Comparison of ENCODE assay signal across 8 cellular contexts in the genomic region with DNA sequence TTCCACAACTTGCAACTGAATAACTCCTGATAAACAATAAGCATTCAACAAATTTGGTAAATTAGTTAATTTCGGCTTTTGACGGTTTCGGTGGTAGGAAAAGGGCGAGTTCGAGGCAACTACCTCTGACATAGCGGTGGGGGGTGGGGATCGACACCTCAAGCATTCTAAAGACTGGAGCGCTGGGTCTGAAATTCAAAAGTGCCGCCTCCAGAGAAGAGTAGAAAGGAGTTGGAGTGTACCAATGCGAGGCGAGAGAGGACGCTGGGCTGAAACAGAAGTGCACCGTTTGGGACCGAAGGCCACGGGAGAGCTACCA. TPM values are rescaled to one million over a fixed set of nuclear protein-coding genes. Genes with fewer than 3 reads are reported as not detected.
A peak's percentile ranks its signal among the peaks of the same experiment; 100 is the strongest.
DNase-seq lines count a peak whose midpoint lies in the region; ATAC-seq and TF ChIP-seq lines count a peak whose summit lies in the region.

No MANE protein-coding gene starts in this region.

- TF ChIP-seq CTCF in PC-9 (conservative IDR thresholded peaks at IDR 0.05) (no peak), endothelial cell (IDR thresholded peaks at IDR 0.05; ENCODE audit: unreplicated experiment) (no peak), neutrophil (IDR thresholded peaks at IDR 0.05) (no peak)

- H3K27me3 ChIP-seq in PC-9 (ENCODE audit: insufficient read depth, low read depth) (no peaks in the 10 kb centered on the region), neutrophil (no peaks in the 10 kb centered on the region)

- H4K20me1 ChIP-seq in PC-9 (ENCODE audit: insufficient read depth), result no peaks in the 10 kb centered on the region

- H3K27ac ChIP-seq in PC-9 (0 out of 2 replicates have a peak overlapping the region, but pooled peaks have one; percentile 49), neutrophil (peak overlapping the region; percentile 93)

- no peak overlapping the region for H2AFZ ChIP-seq in PC-9

- DNase-seq in NCI-H1694 treated with DMSO at 0.1 percent for 48 hours (lab: John Stamatoyannopoulos, UW) (peak; percentile 53), NCI-H1694 (lab: John Stamatoyannopoulos, UW) (no peak), PC-9 (no peak), endothelial cell (ENCODE audit: low spot score) (no peak), foreskin melanocyte (no peak), NCI-H187 treated with DMSO at 0.1 percent for 48 hours (lab: John Stamatoyannopoulos, UW) (no peak)

- BruUV-seq in PC-9 (replicated peaks; lab: Mats Ljungman, UMichigan), result no TSS peak

- H3K9me3 ChIP-seq in PC-9 (ENCODE audit: insufficient read depth, low read depth), result no peaks in the 10 kb centered on the region
- H3K9me3 ChIP-seq in neutrophil, result no peaks in the 10 kb centered on the region

- no peaks in the 10 kb centered on the region for H3F3A ChIP-seq in PC-9 (ENCODE audit: insufficient read depth, low read depth)

- peak overlapping the region; percentile 100 for H3K27ac Mint-ChIP-seq in endothelial cell (ENCODE audit: unreplicated experiment)

- ATAC-seq in HG02678 (IDR thresholded peaks at IDR 0.05; ENCODE audit: unreplicated experiment), result peak; percentile 20

- H3K27me3 Mint-ChIP-seq in endothelial cell (ENCODE audit: unreplicated experiment), result peaks cover 2% of the 10 kb centered on the region

- H3K79me2 ChIP-seq in PC-9 (ENCODE audit: low read depth), result peaks cover 37% of the 10 kb centered on the region

- peaks cover 4% of the 10 kb centered on the region for H3K36me3 Mint-ChIP-seq in endothelial cell (ENCODE audit: low read depth, unreplicated experiment)

- CTCF ChIA-PET in PC-9 (lab: Charles Lee), result interaction anchor here (0.6 kb wide), 1 partner anchor 13 kb away, joined by 3 read pairs; no protein-coding TSS in a partner anchor

- POLR2A ChIA-PET in PC-9 (lab: Charles Lee; ENCODE audit: unreplicated experiment), result interaction anchor here (0.7 kb wide), 1 partner anchor 197 kb away, joined by 4 read pairs; a partner anchor contains a TSS

- H3K4me1 ChIP-seq in PC-9 (replicated peaks; ENCODE audit: insufficient read depth), result no peaks in the 10 kb centered on the region
- peaks cover 7 to 23% of the 10 kb centered on the region in 2 experiments for H3K4me1 ChIP-seq in neutrophil (ENCODE audit: control insufficient read depth in 1 of 2, insufficient read depth in 1 of 2, low read depth in 1 of 2, low read length in 1 of 2)

- no peaks in the 10 kb centered on the region for H3K9me2 ChIP-seq in PC-9 (ENCODE audit: insufficient read depth)

- H3K36me3 ChIP-seq in PC-9 (ENCODE audit: low read depth) (no peaks in the 10 kb centered on the region), neutrophil (no peaks in the 10 kb centered on the region)

- peak overlapping the region; percentile 75 for H3K4me2 ChIP-seq in PC-9

- H3K4me3 ChIP-seq in PC-9 (peak overlapping the region; percentile 58), neutrophil (ENCODE audit: low read depth in 1 of 2, low read length in 1 of 2) (peak overlapping the region; percentile 78 to 88)

- peaks cover 7% of the 10 kb centered on the region for H3K4me1 Mint-ChIP-seq in endothelial cell (ENCODE audit: unreplicated experiment)

- no peaks in the 10 kb centered on the region for H3K9me3 Mint-ChIP-seq in endothelial cell (ENCODE audit: unreplicated experiment)

- H3K4me3 Mint-ChIP-seq in endothelial cell (ENCODE audit: unreplicated experiment), result peak overlapping the region; percentile 97

- intact Hi-C loops in PC-9 (cut with micrococcal nuclease; ENCODE audit: unreplicated experiment), result loop anchor here (2.0 to 5.0 kb wide), 2 partner anchors 19 to 139 kb away; a partner anchor contains a TSS

RNA-seq across cellular contexts. Expression of a gene that starts 0.7 kb away (rescaled TPM):
- total RNA-seq in PC-9 (2021) (114 and 162 TPM in 2 replicates), endothelial cell (ENCODE audit: unreplicated experiment) (55.6 TPM)

RNA-seq across cellular contexts. Expression of a gene that starts 0.9 kb away (rescaled TPM):
- total RNA-seq in PC-9 (2021), result 2.2 and 4.5 TPM in 2 replicates
- 0.97 TPM for total RNA-seq in endothelial cell (ENCODE audit: unreplicated experiment)

RNA-seq across cellular contexts. Expression of a gene that starts 12.4 kb away (rescaled TPM):
- 204 and 234 TPM in 2 replicates for total RNA-seq in PC-9 (2021)
- total RNA-seq in endothelial cell (ENCODE audit: unreplicated experiment), result 81.1 TPM
